Comparison of ENCODE assay signal across 9 cellular contexts in the genomic region with DNA sequence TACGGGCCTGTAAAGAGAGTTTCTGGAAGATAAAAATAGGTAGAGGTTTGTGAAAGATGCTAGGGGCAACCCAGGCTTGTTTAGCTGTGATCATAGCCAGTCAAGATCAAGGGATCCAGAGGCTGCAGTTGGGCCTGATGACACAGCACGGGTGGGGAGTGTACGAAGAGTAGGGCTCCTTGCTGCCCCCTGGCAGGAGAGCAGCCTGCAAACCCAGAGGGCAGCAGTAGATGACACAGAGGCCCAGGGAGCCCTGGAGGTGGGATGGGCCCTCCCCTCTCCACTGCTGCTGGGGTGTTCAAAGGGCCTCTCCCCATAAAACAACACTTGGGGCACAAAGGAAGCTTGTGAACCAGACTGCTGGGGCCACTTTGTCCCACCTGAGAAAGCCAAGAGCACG. TPM values are rescaled to one million over a fixed set of nuclear protein-coding genes. Genes with fewer than 3 reads are reported as not detected.
DNase-seq lines count a peak whose midpoint lies in the region; ATAC-seq and TF ChIP-seq lines count a peak whose summit lies in the region.
"Had no signal": no experiment of that assay in that cellular context is flagged by ENCODE, and none has a peak within 500 bp of the region (broad histone marks: within the 10 kb centered on the region; RNA-seq: fewer than 3 reads in every experiment).

No MANE protein-coding gene starts in this region.

- no peak overlapping the region for H3K4me3 Mint-ChIP-seq in activated T-cell treated with anti-CD3 and anti-CD28 coated beads, Interleukin-2, amount 50 U/mL, for 4 hours
- H3K4me3 Mint-ChIP-seq in osteocyte (ENCODE audit: unreplicated experiment) = no peak overlapping the region

- no peaks in the 10 kb centered on the region for H3K9me3 Mint-ChIP-seq in activated T-cell treated with anti-CD3 and anti-CD28 coated beads, Interleukin-2, amount 50 U/mL, for 4 hours
- no peaks in the 10 kb centered on the region for H3K9me3 Mint-ChIP-seq in osteocyte (ENCODE audit: unreplicated experiment)

- H3K4me3 ChIP-seq in choroid plexus epithelial cell (ENCODE audit: low read depth, low read length) = no peak overlapping the region
- H3K4me3 ChIP-seq: skin epidermis had no signal

- H3K27ac Mint-ChIP-seq in osteocyte (ENCODE audit: unreplicated experiment) = no peak overlapping the region

- TF ChIP-seq CTCF in choroid plexus epithelial cell (conservative IDR thresholded peaks at IDR 0.05; ENCODE audit: low read depth, low read length) (peak; percentile 45), osteocyte (IDR thresholded peaks at IDR 0.05) (peak; percentile 29)

- no peak for DNase-seq in activated T-cell treated with anti-CD3 and anti-CD28 coated beads, Interleukin-2, amount 50 U/mL, for 4 hours
- no peak for DNase-seq in activated T-cell treated with anti-CD3 and anti-CD28 coated beads, Interleukin-2, amount 50 U/mL, for 1 hour
- DNase-seq in OCI-M1 (lab: John Stamatoyannopoulos, UW) (peak; percentile 74), choroid plexus epithelial cell (ENCODE audit: low read depth) (peak; percentile 32), osteocyte (ENCODE audit: extremely low spot score, unreplicated experiment) (no peak), DMS79 (lab: John Stamatoyannopoulos, UW) (no peak), NCI-H187 treated with DMSO at 0.1 percent for 48 hours (lab: John Stamatoyannopoulos, UW) (no peak), NCI-H2227 treated with DMSO at 0.1 percent for 48 hours (lab: John Stamatoyannopoulos, UW) (no peak)

- ATAC-seq in activated T-cell treated with anti-CD3 and anti-CD28 coated beads, Interleukin-2, amount 50 U/mL, for 4 hours = peak; percentile 54 to 69

- no peaks in the 10 kb centered on the region for H3K36me3 Mint-ChIP-seq in activated T-cell treated with anti-CD3 and anti-CD28 coated beads, Interleukin-2, amount 50 U/mL, for 4 hours (ENCODE audit: insufficient read depth)
- H3K36me3 Mint-ChIP-seq in osteocyte (ENCODE audit: unreplicated experiment) = no peaks in the 10 kb centered on the region

- H3K4me1 Mint-ChIP-seq in activated T-cell treated with anti-CD3 and anti-CD28 coated beads, Interleukin-2, amount 50 U/mL, for 4 hours (ENCODE audit: low read depth) = peaks cover 12% of the 10 kb centered on the region
- H3K4me1 Mint-ChIP-seq in osteocyte (ENCODE audit: unreplicated experiment) = peaks cover 3% of the 10 kb centered on the region

- peaks cover 17% of the 10 kb centered on the region for H3K27me3 Mint-ChIP-seq in activated T-cell treated with anti-CD3 and anti-CD28 coated beads, Interleukin-2, amount 50 U/mL, for 4 hours (ENCODE audit: low read depth)
- peaks cover 25% of the 10 kb centered on the region for H3K27me3 Mint-ChIP-seq in osteocyte (ENCODE audit: unreplicated experiment)

RNA-seq across cellular contexts. Expression of gene VEGFA, which starts 47.2 kb away (rescaled TPM):
- total RNA-seq in activated T-cell treated with anti-CD3 and anti-CD28 coated beads, Interleukin-2, amount 50 U/mL, for 4 hours = 10 to 100 TPM; 28.9 to 44.6 (median 31.8) TPM
- 59.5 and 69.7 TPM in 2 replicates for total RNA-seq in osteocyte

Comparison
In these comparisons a context has a peak if more than half of its experiments do, and no peak if none do; other contexts are left out.
1. DNase-seq: peak in OCI-M1 (single experiment) and choroid plexus epithelial cell (single experiment); none in activated T-cell treated with anti-CD3 and anti-CD28 coated beads, Interleukin-2, amount 50 U/mL, for 4 hours (single experiment), activated T-cell treated with anti-CD3 and anti-CD28 coated beads, Interleukin-2, amount 50 U/mL, for 1 hour (single experiment), osteocyte (single experiment), DMS79 (single experiment), NCI-H187 treated with DMSO at 0.1 percent for 48 hours (single experiment) and NCI-H2227 treated with DMSO at 0.1 percent for 48 hours (single experiment).